Comparison of ENCODE assay signal across 1 cellular context in genomic region chr19:1253514-1254080, GRCh38.
TF ChIP-seq lines count a peak whose summit lies in the region.

No MANE protein-coding gene starts in this region.

TF ChIP-seq in HepG2, 621 proteins besides CTCF, POLR2A, EP300 and RAD21 (continued from another document and continues in another):
- no peak for TF ChIP-seq CCAR2 (optimal IDR thresholded peaks at IDR 0.05; ENCODE audit: low read depth, low read length)
- TF ChIP-seq MAX (IDR thresholded peaks at IDR 0.05) = peak; percentile 55; the same call in 1 of the 2 replicates
- TF ChIP-seq ZNF446 (CRISPR knock-in tag; IDR thresholded peaks at IDR 0.05) = no peak
- TF ChIP-seq NR2F1 (CRISPR knock-in tag; IDR thresholded peaks at IDR 0.05) = peak; percentile 54 to 74; a peak in 1 of 4 replicates
- TF ChIP-seq PRDM4 (CRISPR knock-in tag; IDR thresholded peaks at IDR 0.05; ENCODE audit: borderline replicate concordance) = no peak
- no peak for TF ChIP-seq ZNF274 (CRISPR knock-in tag; IDR thresholded peaks at IDR 0.05)
- no peak for TF ChIP-seq ZNF557 (CRISPR knock-in tag; IDR thresholded peaks at IDR 0.05)
- TF ChIP-seq ZNF451 (CRISPR knock-in tag; IDR thresholded peaks at IDR 0.05) = no peak
- TF ChIP-seq ZNF691 (CRISPR knock-in tag; IDR thresholded peaks at IDR 0.05; ENCODE audit: borderline replicate concordance, low read depth) = no peak; the same call in 1 of the 2 replicates
- TF ChIP-seq ZNF770 (CRISPR knock-in tag; IDR thresholded peaks at IDR 0.05) = no peak
- no peak for TF ChIP-seq MTF1 (CRISPR knock-in tag; IDR thresholded peaks at IDR 0.05)
- TF ChIP-seq ERF (CRISPR knock-in tag; IDR thresholded peaks at IDR 0.05) = peak; percentile 64; the same call in 1 of the 2 replicates
- TF ChIP-seq ZC3H13 (CRISPR knock-in tag; IDR thresholded peaks at IDR 0.05) = no peak
- TF ChIP-seq ZNF775 (CRISPR knock-in tag; IDR thresholded peaks at IDR 0.05; ENCODE audit: borderline replicate concordance) = no peak
- TF ChIP-seq WIZ (CRISPR knock-in tag; IDR thresholded peaks at IDR 0.05) = no peak
- TF ChIP-seq PTBP1 (IDR thresholded peaks at IDR 0.05; ENCODE audit: low read depth, low read length, poor library complexity, severe bottlenecking) = no peak
- no peak for TF ChIP-seq REXO4 (CRISPR knock-in tag; IDR thresholded peaks at IDR 0.05; ENCODE audit: borderline replicate concordance)
- no peak for TF ChIP-seq PCBP1 (IDR thresholded peaks at IDR 0.05; ENCODE audit: borderline replicate concordance, low read depth, low read length)
- TF ChIP-seq SRSF4 (IDR thresholded peaks at IDR 0.05; ENCODE audit: low read depth, low read length, poor library complexity, severe bottlenecking) = no peak
- TF ChIP-seq LRRFIP1 (CRISPR knock-in tag; conservative IDR thresholded peaks at IDR 0.05) = no peak
- no peak for TF ChIP-seq EHMT2 (IDR thresholded peaks at IDR 0.05; ENCODE audit: borderline replicate concordance, low read depth, low read length)
- TF ChIP-seq DMAP1 (CRISPR knock-in tag; IDR thresholded peaks at IDR 0.05) = no peak
- TF ChIP-seq PRPF4 (IDR thresholded peaks at IDR 0.05; ENCODE audit: low read depth, low read length, poor library complexity, severe bottlenecking) = no peak
- TF ChIP-seq ARID5B (CRISPR knock-in tag; IDR thresholded peaks at IDR 0.05) = peak; percentile 77
- no peak for TF ChIP-seq ZNF563 (CRISPR knock-in tag; IDR thresholded peaks at IDR 0.05)
- TF ChIP-seq HES4 (CRISPR knock-in tag; IDR thresholded peaks at IDR 0.05; ENCODE audit: borderline replicate concordance) = no peak
- TF ChIP-seq RERE (CRISPR knock-in tag; IDR thresholded peaks at IDR 0.05; ENCODE audit: low read depth) = no peak
- no peak for TF ChIP-seq ATF6 (CRISPR knock-in tag; conservative IDR thresholded peaks at IDR 0.05)
- TF ChIP-seq ZNF333 (CRISPR knock-in tag; IDR thresholded peaks at IDR 0.05; ENCODE audit: borderline replicate concordance) = no peak
- peak; percentile 24; the same call in 1 of the 2 replicates for TF ChIP-seq MIXL1 (CRISPR knock-in tag; IDR thresholded peaks at IDR 0.05)
- no peak for TF ChIP-seq NAIF1 (CRISPR knock-in tag; IDR thresholded peaks at IDR 0.05; ENCODE audit: borderline replicate concordance)
- no peak for TF ChIP-seq PRMT3 (CRISPR knock-in tag; IDR thresholded peaks at IDR 0.05; ENCODE audit: borderline replicate concordance, low read depth)
- TF ChIP-seq GFI1 (CRISPR knock-in tag; IDR thresholded peaks at IDR 0.05; ENCODE audit: borderline replicate concordance) = no peak
- TF ChIP-seq TFDP2 (CRISPR knock-in tag; IDR thresholded peaks at IDR 0.05) = no peak
- 0 out of 2 replicates have a peak, but pooled peaks have one; percentile 29 for TF ChIP-seq LBX2 (CRISPR knock-in tag; IDR thresholded peaks at IDR 0.05; ENCODE audit: borderline replicate concordance)
